In genomic region chr5:120684749-120685415, GRCh38 we compare ENCODE assay signal across 9 cellular contexts.
DNase-seq lines count a peak whose midpoint lies in the region; ATAC-seq, FAIRE-seq and TF ChIP-seq lines count a peak whose summit lies in the region.
"Had no signal": no experiment of that assay in that cellular context is flagged by ENCODE, and none has a peak within 500 bp of the region (broad histone marks: within the 10 kb centered on the region; RNA-seq: fewer than 3 reads in every experiment).

No MANE protein-coding gene starts in this region.

- no peaks in the 10 kb centered on the region for H3K27me3 ChIP-seq in BJ (ENCODE audit: control insufficient read depth, insufficient read depth, low read length)
- no peaks in the 10 kb centered on the region for H3K27me3 ChIP-seq in RWPE2 (ENCODE audit: insufficient read depth, poor library complexity, severe bottlenecking)
- H3K27me3 ChIP-seq in hepatocyte, result no peaks in the 10 kb centered on the region
- no peaks in the 10 kb centered on the region for H3K27me3 ChIP-seq in dorsolateral prefrontal cortex

- POLR2A ChIA-PET in BJ (lab: Charles Lee), result no interaction called here

- intact Hi-C loops in dorsolateral prefrontal cortex (cut with DNase I), result no loop called here

- H2AFZ ChIP-seq in hepatocyte, result no peak overlapping the region

- WGBS in hepatocyte (ENCODE audit: low lambda C conversion rate, missing lambda C conversion rate), result 59% methylated on average over 2 of the region's 2 CpGs

- TF ChIP-seq CTCF in BJ (IDR thresholded peaks at IDR 0.05; ENCODE audit: insufficient read depth, low read depth, low read length) (0 out of 2 replicates have a peak, but pooled peaks have one; percentile 22), RWPE2 (IDR thresholded peaks at IDR 0.05; ENCODE audit: poor library complexity, severe bottlenecking) (peak; percentile 11), hepatocyte (IDR thresholded peaks at IDR 0.05; ENCODE audit: poor library complexity) (peak; percentile 4), dorsolateral prefrontal cortex (IDR thresholded peaks at IDR 0.05 in 54 of 56, conservative IDR thresholded peaks at IDR 0.05 in 2 of 56; ENCODE audit: low read depth in 1 of 56, partially characterized antibody in 56 of 56) (peak in 3 of 56 donors; percentile 6 to 14 (median 9))

- H3K4me1 ChIP-seq in RWPE2 (ENCODE audit: insufficient read depth, poor library complexity, severe bottlenecking), result no peaks in the 10 kb centered on the region
- H3K4me1 ChIP-seq in hepatocyte (ENCODE audit: insufficient read depth), result no peaks in the 10 kb centered on the region

- no peak overlapping the region for H3K4me2 ChIP-seq in hepatocyte

- DNase-seq in BJ (ENCODE audit: low read depth) (no peak), H54 (ENCODE audit: insufficient read length, low spot score) (no peak), RWPE2 (ENCODE audit: low spot score) (no peak), hepatocyte (ENCODE audit: low spot score) (no peak), NCI-H526 treated with DMSO at 0.1 percent for 48 hours (lab: John Stamatoyannopoulos, UW) (no peak), LoVo (ENCODE audit: low spot score) (no peak), COLO668 (lab: John Stamatoyannopoulos, UW; ENCODE audit: unreplicated experiment) (no peak), dorsolateral prefrontal cortex (no peak)
- DNase-seq: NK-92 treated with Interleukin-12 subunit alpha and Interleukin-12 subunit beta, amount 100 ng/mL, for 24 hours had no signal

- TF ChIP-seq POLR2A in H54 (IDR thresholded peaks at IDR 0.05; ENCODE audit: low read depth, low read length), result no peak

- no peaks in the 10 kb centered on the region for H4K20me1 ChIP-seq in hepatocyte (ENCODE audit: insufficient read depth, poor library complexity, severe bottlenecking)

- peaks cover 4% of the 10 kb centered on the region for H3K9me2 ChIP-seq in hepatocyte (replicated peaks; ENCODE audit: insufficient read depth)

- H3K9me3 ChIP-seq in RWPE2 (ENCODE audit: severe bottlenecking) (no peaks in the 10 kb centered on the region), hepatocyte (ENCODE audit: low read depth) (no peaks in the 10 kb centered on the region)

- H3K27ac ChIP-seq in RWPE2 (ENCODE audit: poor library complexity, severe bottlenecking), result no peak overlapping the region
- no peak overlapping the region for H3K27ac ChIP-seq in hepatocyte
- H3K27ac ChIP-seq in dorsolateral prefrontal cortex, result no peak overlapping the region

- FAIRE-seq in H54 (lab: Jason Lieb, UNC), result peak; percentile 15

- H3K36me3 ChIP-seq in BJ (ENCODE audit: control insufficient read depth, insufficient read depth, low read length), result no peaks in the 10 kb centered on the region
- H3K36me3 ChIP-seq in RWPE2 (ENCODE audit: low read depth), result no peaks in the 10 kb centered on the region
- H3K36me3 ChIP-seq in hepatocyte (replicated peaks; ENCODE audit: insufficient read depth, low read depth), result no peaks in the 10 kb centered on the region

- CTCF ChIA-PET in BJ (lab: Yijun Ruan, JAX), result interaction anchor here (0.6 kb wide), 1 partner anchor 13 kb away, joined by 3 read pairs; no protein-coding TSS in a partner anchor

- no peaks in the 10 kb centered on the region for H3K79me2 ChIP-seq in hepatocyte

- H3K4me3 ChIP-seq in BJ (ENCODE audit: low read depth, low read length) (no peak overlapping the region), RWPE2 (ENCODE audit: severe bottlenecking) (no peak overlapping the region), hepatocyte (no peak overlapping the region), dorsolateral prefrontal cortex (no peak overlapping the region)

- peak; percentile 65; the same call in 2 of the 3 replicates for ATAC-seq in RWPE2 (ENCODE audit: low read depth)
